ENCODE assay signal across 8 cellular contexts in the genomic region with DNA sequence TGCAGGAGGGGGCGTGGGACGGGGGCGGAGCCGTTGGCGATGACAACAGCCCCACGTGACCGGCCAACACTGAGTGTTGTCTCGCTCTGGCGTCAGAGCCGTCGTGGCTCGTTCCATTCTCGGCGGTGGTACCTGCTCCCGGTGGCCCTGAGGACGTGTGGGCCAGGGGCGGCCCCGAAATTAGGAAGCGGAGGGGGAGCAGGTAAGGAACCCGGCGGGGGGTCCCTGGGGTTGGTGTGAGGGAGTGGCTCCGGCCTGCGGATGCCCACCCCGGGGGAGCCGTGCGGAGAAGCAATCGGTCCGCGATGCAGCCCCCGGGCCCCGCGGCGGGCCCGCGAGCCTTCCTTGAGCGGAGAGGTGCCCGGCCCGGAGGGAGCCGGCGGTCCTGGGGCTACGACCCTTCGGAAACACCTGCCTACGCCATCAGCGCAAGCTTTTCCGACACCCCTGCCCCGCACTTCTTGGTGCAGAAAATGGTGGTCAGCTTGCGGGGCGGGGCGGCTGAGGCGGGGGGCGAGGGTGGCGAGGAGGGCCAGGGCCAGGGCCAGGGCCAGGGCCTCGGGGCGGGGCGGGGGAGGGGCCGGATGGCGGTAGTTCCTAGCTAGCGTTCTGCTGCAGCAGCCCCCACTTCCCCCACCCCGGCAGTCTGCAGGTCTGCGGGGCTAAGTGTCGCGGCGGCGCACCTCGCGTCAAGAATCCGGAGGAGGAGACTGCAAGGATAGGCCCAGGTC.
DNase-seq lines count a peak whose midpoint lies in the region; ATAC-seq, FAIRE-seq and TF ChIP-seq lines count a peak whose summit lies in the region.

BEX4 (plus strand) TSS at position 72 of the 731 bp plus-strand sequence. CDS start 1,046 bp downstream, outside the sequence.

- in situ Hi-C loops in GM13977 (cut with MboI; ENCODE audit: low pct_unique_long_range_greater_than_20kb, low sequenced_read_pairs, unreplicated experiment) = loop anchor here (25.0 kb wide), 1 partner anchor 247 kb away; no protein-coding TSS in a partner anchor

- peak; percentile 78 for DNase-seq in GM13977 (ENCODE audit: low spot score)
- DNase-seq in NCI-H1694 treated with DMSO at 0.1 percent for 48 hours (lab: John Stamatoyannopoulos, UW) = peak; percentile 39
- peak; percentile 78 to 80 for DNase-seq in activated CD4-positive, alpha-beta T cell treated with anti-CD3 and anti-CD28 coated beads for 4 hours
- DNase-seq in kidney glomerular epithelial cell (lab: John Stamatoyannopoulos, UW) = peak; percentile 34
- DNase-seq in stimulated activated CD4-positive, alpha-beta T cell treated with anti-CD3 and anti-CD28 coated beads, Interleukin-15, amount 100 ng/mL, for 48 hours (ENCODE audit: low read depth in 2 of 2) = peak; percentile 72 to 77
- DNase-seq in H54 (ENCODE audit: insufficient read length, low spot score) = no peak

- FAIRE-seq in H54 (lab: Jason Lieb, UNC) = no peak

- TF ChIP-seq POLR2A in H54 (IDR thresholded peaks at IDR 0.05; ENCODE audit: low read depth, low read length) = no peak

- TF ChIP-seq CTCF in GM13977 (IDR thresholded peaks at IDR 0.05; ENCODE audit: extremely low read depth, insufficient read depth, missing control alignments) = no peak

- peak; percentile 91 for ATAC-seq in HG02588 (IDR thresholded peaks at IDR 0.05; ENCODE audit: unreplicated experiment)

- peak within 1 kb of the TSS; percentile 87 for H3K27ac ChIP-seq in cingulate gyrus (ENCODE audit: low read depth, low read length)
